Comparison of ENCODE assay signal across 21 cellular contexts in genomic region chr4:143353797-143354196, GRCh38. TPM values are rescaled to one million over a fixed set of nuclear protein-coding genes. Genes with fewer than 3 reads are reported as not detected.
DNase-seq lines count a peak whose midpoint lies in the region; ATAC-seq, FAIRE-seq and TF ChIP-seq lines count a peak whose summit lies in the region.
"Had no signal": no experiment of that assay in that cellular context is flagged by ENCODE, and none has a peak within 500 bp of the region (broad histone marks: within the 10 kb centered on the region; RNA-seq: fewer than 3 reads in every experiment).

No MANE protein-coding gene starts in this region.

- H3K9me3 ChIP-seq in Caco-2 (no peaks in the 10 kb centered on the region), esophagus squamous epithelium (no peaks in the 10 kb centered on the region), small intestine (ENCODE audit: control insufficient read depth, low read depth) (no peaks in the 10 kb centered on the region), PC-3 (ENCODE audit: low read length) (no peaks in the 10 kb centered on the region), kidney (ENCODE audit: control insufficient read depth in 1 of 2, low read length in 2 of 2) (no peaks in the 10 kb centered on the region)
- H3K9me3 ChIP-seq: HAP-1, lower lobe of right lung, pancreas had no signal

- peaks cover 64% of the 10 kb centered on the region for H3K4me1 ChIP-seq in Caco-2
- H3K4me1 ChIP-seq in esophagus squamous epithelium = peaks cover 23 to 81% (median 60%) of the 10 kb centered on the region in 3 donors
- peaks cover 7 to 20% of the 10 kb centered on the region in 2 donors for H3K4me1 ChIP-seq in small intestine (ENCODE audit: control insufficient read depth in 2 of 2, insufficient read depth in 1 of 2, low read depth in 1 of 2, low read length in 1 of 2)
- peaks cover 58% of the 10 kb centered on the region for H3K4me1 ChIP-seq in PC-3 (ENCODE audit: insufficient read depth, low read length)
- H3K4me1 ChIP-seq in kidney (ENCODE audit: control insufficient read depth in 1 of 2, insufficient read depth in 1 of 2, low read depth in 1 of 2, low read length in 2 of 2) = peaks cover 17 to 54% of the 10 kb centered on the region in 2 donors

- H3K4me2 ChIP-seq in PC-3 (ENCODE audit: low read length) = no peak overlapping the region

- H3K27me3 Mint-ChIP-seq in Caco-2 (ENCODE audit: insufficient read depth, unreplicated experiment) = no peaks in the 10 kb centered on the region
- peaks cover 8% of the 10 kb centered on the region for H3K27me3 Mint-ChIP-seq in activated T-cell treated with anti-CD3 and anti-CD28 coated beads, Interleukin-2, amount 50 U/mL, for 72 hours (ENCODE audit: low read depth)

- no peaks in the 10 kb centered on the region for H4K20me1 ChIP-seq in PC-3 (ENCODE audit: low read length)

- H3K36me3 Mint-ChIP-seq in Caco-2 (ENCODE audit: insufficient read depth, unreplicated experiment) = peaks cover 36% of the 10 kb centered on the region
- no peaks in the 10 kb centered on the region for H3K36me3 Mint-ChIP-seq in activated T-cell treated with anti-CD3 and anti-CD28 coated beads, Interleukin-2, amount 50 U/mL, for 72 hours (ENCODE audit: insufficient read depth in 2 of 2)
- H3K36me3 Mint-ChIP-seq: CD4-positive, CD25-positive, alpha-beta regulatory T cell had no signal

- CTCF ChIA-PET in Caco-2 (lab: Charles Lee) (interaction anchor here (0.8 kb wide), 1 partner anchor 11 kb away, joined by 3 read pairs; no protein-coding TSS in a partner anchor), PC-3 (lab: Charles Lee) (no interaction called here)

- intact Hi-C loops in Caco-2 (cut with micrococcal nuclease; ENCODE audit: unreplicated experiment) = no loop called here
- intact Hi-C loops in esophagus squamous epithelium (cut with DNase I) = no loop called here
- intact Hi-C loops in PC-3 (cut with micrococcal nuclease) = loop anchor here (2.0 kb wide), 2 partner anchors 17 to 43 kb away; partner anchors contain the start of gene GAB1
- intact Hi-C loops in kidney (cut with DNase I) = no loop called here

- peak overlapping the region; percentile 2 to 88 (median 52) for H3K27ac ChIP-seq in esophagus squamous epithelium
- peak overlapping the region; percentile 20 to 71 for H3K27ac ChIP-seq in small intestine (ENCODE audit: low read depth in 1 of 2, low read length in 1 of 2)
- no peak overlapping the region for H3K27ac ChIP-seq in PC-3 (ENCODE audit: low read length)
- no peak overlapping the region for H3K27ac ChIP-seq in kidney (ENCODE audit: low read depth in 2 of 2, low read length in 2 of 2)

- TF ChIP-seq POLR2A in esophagus squamous epithelium (IDR thresholded peaks at IDR 0.05) = no peak

- no peak for DNase-seq in Caco-2
- DNase-seq in NCI-H82 (lab: John Stamatoyannopoulos, UW) = peak; percentile 18
- no peak for DNase-seq in esophagus squamous epithelium (lab: John Stamatoyannopoulos, UW)
- no peak for DNase-seq in small intestine
- no peak for DNase-seq in PC-3
- DNase-seq in activated T-cell treated with anti-CD3 and anti-CD28 coated beads, Interleukin-2, amount 50 U/mL, for 72 hours = no peak
- no peak for DNase-seq in activated CD4-positive, alpha-beta T cell treated with anti-CD3 and anti-CD28 coated beads, Interleukin-2, amount 50 U/mL, for 48 hours
- no peak for DNase-seq in kidney
- DNase-seq: activated CD4-positive, alpha-beta T cell treated with anti-CD3 and anti-CD28 coated beads for 48 hours; activated effector memory CD4-positive, alpha-beta T cell treated with Interleukin-2 at 50 U/mL for 16 hours; CD4-positive, CD25-positive, alpha-beta regulatory T cell; DMS53; lower lobe of right lung; NCI-H187 treated with DMSO at 0.1 percent for 48 hours; pancreas; stimulated activated CD4-positive, alpha-beta T cell treated with anti-CD3 and anti-CD28 coated beads, Interleukin-2, amount 100 ng/mL, for 24 hours; stimulated activated naive CD8-positive, alpha-beta T cell treated with anti-CD3 and anti-CD28 coated beads, Interleukin-15, Interleukin-2, amounts not matched to agents 100 U/mL and 50 U/mL, for 24 hours; SW 1271 had no signal

- WGBS in esophagus squamous epithelium, 2 donors = 51 to 74% methylated on average over 2 of the region's 2 CpGs
- 18 to 53% (median 39%) methylated on average over 2 of the region's 2 CpGs for WGBS in small intestine, 3 donors

- H3K9me3 Mint-ChIP-seq in Caco-2 (ENCODE audit: unreplicated experiment) = no peaks in the 10 kb centered on the region
- no peaks in the 10 kb centered on the region for H3K9me3 Mint-ChIP-seq in activated T-cell treated with anti-CD3 and anti-CD28 coated beads, Interleukin-2, amount 50 U/mL, for 72 hours

- H3K27ac Mint-ChIP-seq in Caco-2 (ENCODE audit: unreplicated experiment) = peak overlapping the region; percentile 53
- no peak overlapping the region for H3K27ac Mint-ChIP-seq in activated T-cell treated with anti-CD3 and anti-CD28 coated beads, Interleukin-2, amount 50 U/mL, for 72 hours
- H3K27ac Mint-ChIP-seq: CD4-positive, CD25-positive, alpha-beta regulatory T cell had no signal

- peaks cover 4% of the 10 kb centered on the region for H3F3A ChIP-seq in PC-3 (ENCODE audit: low read length, unreplicated experiment)

- H3K27me3 ChIP-seq in Caco-2 (replicated peaks; ENCODE audit: control insufficient read depth, insufficient read depth, low read length) (no peaks in the 10 kb centered on the region), esophagus squamous epithelium (no peaks in the 10 kb centered on the region), small intestine (ENCODE audit: control insufficient read depth in 2 of 2, insufficient read depth in 2 of 2, low read length in 2 of 2) (no peaks in the 10 kb centered on the region), PC-3 (ENCODE audit: low read length) (no peaks in the 10 kb centered on the region)
- H3K27me3 ChIP-seq: pancreas had no signal

- TF ChIP-seq CTCF in Caco-2 (IDR thresholded peaks at IDR 0.05; ENCODE audit: insufficient read depth in 1 of 2, low read depth in 1 of 2, low read length in 1 of 2, severe bottlenecking in 1 of 2, unreplicated experiment in 1 of 2) (no peak), esophagus squamous epithelium (IDR thresholded peaks at IDR 0.05) (no peak), PC-3 (conservative IDR thresholded peaks at IDR 0.05; ENCODE audit: low read depth, low read length) (no peak), kidney (IDR thresholded peaks at IDR 0.05; ENCODE audit: borderline replicate concordance, extremely low read depth, insufficient read depth) (no peak)

- POLR2A ChIA-PET in Caco-2 (lab: Charles Lee) (no interaction called here), PC-3 (lab: Charles Lee; ENCODE audit: unreplicated experiment) (no interaction called here)

- H3K79me2 ChIP-seq in PC-3 (ENCODE audit: low read length) = no peaks in the 10 kb centered on the region

- H3K4me3 Mint-ChIP-seq in Caco-2 (ENCODE audit: unreplicated experiment) = no peak overlapping the region
- H3K4me3 Mint-ChIP-seq in activated T-cell treated with anti-CD3 and anti-CD28 coated beads, Interleukin-2, amount 50 U/mL, for 72 hours = no peak overlapping the region
- H3K4me3 Mint-ChIP-seq: CD4-positive, CD25-positive, alpha-beta regulatory T cell had no signal

- FAIRE-seq in small intestine (lab: Jason Lieb, UNC) (no peak), kidney (lab: Jason Lieb, UNC) (no peak)
- FAIRE-seq: GM12891 had no signal

- H3K9ac ChIP-seq in PC-3 (ENCODE audit: low read length) (no peak overlapping the region), kidney (ENCODE audit: low read length in 2 of 2) (no peak overlapping the region)

- H3K4me3 ChIP-seq in Caco-2 (ENCODE audit: low read depth, low read length) (no peak overlapping the region), esophagus squamous epithelium (peak overlapping the region in 2 of 4 donors; percentile 24 to 28), small intestine (ENCODE audit: low read depth in 1 of 2, low read length in 2 of 2) (no peak overlapping the region), PC-3 (ENCODE audit: low read length) (no peak overlapping the region), kidney (ENCODE audit: low read length in 2 of 2) (no peak overlapping the region)
- H3K4me3 ChIP-seq: HAP-1, lower lobe of right lung, pancreas had no signal

- H3K9me2 ChIP-seq in PC-3 (replicated peaks; ENCODE audit: low read length) = no peaks in the 10 kb centered on the region

- H3K36me3 ChIP-seq in Caco-2 (ENCODE audit: control insufficient read depth, insufficient read depth, low read length) (no peaks in the 10 kb centered on the region), esophagus squamous epithelium (no peaks in the 10 kb centered on the region), small intestine (ENCODE audit: control insufficient read depth in 2 of 2, insufficient read depth in 2 of 2, low read length in 2 of 2) (no peaks in the 10 kb centered on the region), PC-3 (ENCODE audit: low read depth, low read length) (no peaks in the 10 kb centered on the region), kidney (ENCODE audit: control insufficient read depth in 1 of 2, insufficient read depth in 2 of 2, low read length in 2 of 2) (no peaks in the 10 kb centered on the region)
- H3K36me3 ChIP-seq: HAP-1, lower lobe of right lung, pancreas had no signal

- ATAC-seq in PC-3 = no peak
- no peak for ATAC-seq in activated T-cell treated with anti-CD3 and anti-CD28 coated beads, Interleukin-2, amount 50 U/mL, for 72 hours (replicated peaks in 1 of 2)
- ATAC-seq: esophagus mucosa; lower lobe of right lung; pancreas; stimulated activated naive CD8-positive, alpha-beta T cell treated with anti-CD3 and anti-CD28 coated beads, Interleukin-15, Interleukin-2, amounts not matched to agents 100 U/mL and 50 U/mL, for 24 hours had no signal

- H3K4me1 Mint-ChIP-seq in Caco-2 (ENCODE audit: low read depth, unreplicated experiment) = peaks cover 41% of the 10 kb centered on the region
- peaks cover 15% of the 10 kb centered on the region for H3K4me1 Mint-ChIP-seq in activated T-cell treated with anti-CD3 and anti-CD28 coated beads, Interleukin-2, amount 50 U/mL, for 72 hours (ENCODE audit: low read depth)

- BruUV-seq in Caco-2 (replicated peaks; lab: Mats Ljungman, UMichigan) (no TSS peak), PC-3 (replicated peaks; lab: Mats Ljungman, UMichigan) (no TSS peak)

- no peak overlapping the region for H2AFZ ChIP-seq in PC-3 (ENCODE audit: low read length)

RNA-seq across cellular contexts. Expression of gene GAB1, which starts 17.1 kb away (rescaled TPM):
- total RNA-seq in Caco-2 (2022) (46.9 and 48.9 TPM in 2 replicates), esophagus squamous epithelium (10 to 100 TPM; 25.7 to 37.6 (median 32.8) TPM), PC-3 (2014; rRNA removed) (3.3 and 4.9 TPM in 2 replicates), kidney (38.0 TPM)
- polyA plus RNA-seq in small intestine (1 to 10 TPM; 3.5 to 7.2 (median 6.3) TPM), kidney (ENCODE audit: insufficient read depth, low read depth, low replicate concordance) (3.6 TPM)
- 1 to 10 TPM; 1.5 to 1.6 TPM for total RNA-seq in activated T-cell treated with anti-CD3 and anti-CD28 coated beads, Interleukin-2, amount 50 U/mL, for 72 hours
- polyA plus RNA-seq: CD4-positive, CD25-positive, alpha-beta regulatory T cell had no signal

Comparison
In these comparisons a context has a peak if more than half of its experiments do, and no peak if none do; other contexts are left out.
1. H3K27ac ChIP-seq: peak in esophagus squamous epithelium (4 of 4) and small intestine (2 of 2); none in PC-3 (single experiment) and kidney (0 of 2).